Comparison of ENCODE assay signal across 1 cellular context in the genomic region with DNA sequence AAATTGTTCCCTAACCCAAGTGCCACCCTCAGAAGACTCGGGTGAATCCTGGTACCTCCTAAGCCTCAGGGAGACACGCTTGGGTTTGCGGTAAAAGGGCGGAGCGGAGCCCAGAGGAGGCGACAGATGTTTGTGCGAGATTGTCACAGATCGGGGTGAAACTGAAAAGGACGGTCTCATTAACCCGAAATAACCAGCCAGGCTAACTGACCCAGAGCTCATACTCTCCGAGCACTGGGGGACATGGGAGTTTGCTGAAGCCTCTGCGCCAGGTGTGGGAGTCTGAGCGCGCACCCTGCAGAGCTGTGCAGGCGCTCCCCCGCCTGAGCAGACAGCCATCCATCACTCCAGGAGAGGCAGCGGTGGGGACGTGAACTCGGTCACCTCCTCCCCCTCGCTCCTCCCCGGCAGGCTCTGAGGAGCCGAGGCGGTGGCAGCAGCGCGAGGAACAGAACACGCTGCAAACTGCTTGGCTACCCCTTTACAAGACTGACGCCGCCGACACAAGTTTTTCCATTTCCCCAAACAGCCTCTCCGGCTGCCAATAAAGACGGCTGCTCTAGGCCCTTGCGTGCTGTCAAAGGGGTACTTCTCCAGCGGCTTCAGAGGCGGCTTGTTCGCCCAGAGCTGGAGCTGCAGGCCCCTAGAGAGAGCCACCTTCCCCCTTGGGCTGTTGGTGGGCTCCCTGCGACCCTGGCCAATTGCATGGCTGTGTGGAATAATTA.
TF ChIP-seq lines count a peak whose summit lies in the region.

No MANE protein-coding gene starts in this region.

TF ChIP-seq in K562, 482 proteins besides CTCF, POLR2A, EP300 and RAD21 (continued from another document and continues in another):
- TF ChIP-seq, protein P1, sequence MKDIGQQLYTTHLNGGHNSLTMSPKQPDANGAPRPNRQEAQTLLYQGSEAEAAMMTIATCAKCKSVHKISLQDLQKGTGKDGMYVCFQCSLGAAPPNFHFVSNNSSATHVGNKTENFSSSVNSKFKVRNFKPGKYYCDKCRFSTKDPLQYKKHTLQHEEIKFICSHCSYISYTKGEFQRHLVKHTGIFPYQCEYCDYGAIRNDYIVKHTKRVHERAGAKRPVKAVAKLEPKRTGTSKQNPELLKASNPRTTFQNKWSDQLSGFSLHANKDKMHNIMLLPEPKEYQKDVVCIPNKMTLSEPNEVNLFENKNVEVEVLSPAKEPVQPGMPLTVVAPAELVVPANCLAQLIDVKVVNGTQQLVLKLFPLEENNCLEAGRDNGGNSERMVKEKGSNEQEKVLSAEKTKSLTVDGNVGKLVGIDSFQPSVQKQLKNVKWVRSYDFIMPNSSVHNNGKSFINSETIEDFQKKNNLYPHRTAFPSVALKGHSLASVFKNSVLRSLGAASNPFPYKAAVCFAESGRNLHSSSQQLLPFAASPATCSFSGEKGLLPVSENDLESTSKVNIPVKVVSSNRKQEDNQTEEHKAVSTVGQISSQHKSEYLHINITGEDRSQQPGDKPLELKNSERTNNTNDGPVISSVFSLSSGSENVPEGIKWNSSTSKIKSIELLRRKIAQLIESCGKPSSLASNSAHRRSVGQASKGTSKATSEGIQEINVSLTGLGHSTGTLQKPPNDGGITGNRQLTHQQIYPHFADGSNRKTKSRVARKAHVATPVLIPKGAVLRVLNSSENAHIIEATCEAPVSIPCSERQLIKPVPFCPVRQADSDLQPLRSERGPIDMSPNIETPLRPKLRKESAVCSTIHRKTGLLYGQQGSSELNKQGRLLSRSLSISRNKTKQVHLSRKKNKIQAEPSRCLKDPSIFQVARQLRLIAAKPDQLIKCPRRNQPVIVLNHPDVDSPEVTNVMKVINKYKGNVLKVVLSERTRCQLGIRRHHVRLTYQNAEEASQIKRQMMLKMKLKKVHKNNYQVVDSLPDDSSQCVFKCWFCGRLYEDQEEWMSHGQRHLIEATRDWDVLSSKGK (CRISPR knock-in tag; IDR thresholded peaks at IDR 0.05): no peak
- no peak for TF ChIP-seq THRAP3 (IDR thresholded peaks at IDR 0.05; ENCODE audit: borderline replicate concordance)
- TF ChIP-seq, protein P2, sequence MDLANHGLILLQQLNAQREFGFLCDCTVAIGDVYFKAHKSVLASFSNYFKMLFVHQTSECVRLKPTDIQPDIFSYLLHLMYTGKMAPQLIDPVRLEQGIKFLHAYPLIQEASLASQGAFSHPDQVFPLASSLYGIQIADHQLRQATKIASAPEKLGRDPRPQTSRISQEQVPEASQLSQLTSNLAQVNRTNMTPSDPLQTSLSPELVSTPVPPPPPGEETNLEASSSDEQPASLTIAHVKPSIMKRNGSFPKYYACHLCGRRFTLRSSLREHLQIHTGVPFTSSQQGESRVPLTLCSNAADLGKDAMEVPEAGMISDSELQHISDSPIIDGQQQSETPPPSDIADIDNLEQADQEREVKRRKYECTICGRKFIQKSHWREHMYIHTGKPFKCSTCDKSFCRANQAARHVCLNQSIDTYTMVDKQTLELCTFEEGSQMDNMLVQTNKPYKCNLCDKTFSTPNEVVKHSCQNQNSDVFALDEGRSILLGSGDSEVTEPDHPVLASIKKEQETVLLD (IDR thresholded peaks at IDR 0.05): peak; percentile 69; the same call in 1 of the 2 replicates
- TF ChIP-seq CBX1 (IDR thresholded peaks at IDR 0.05; ENCODE audit: low read depth): peak; percentile 73
- TF ChIP-seq, protein P3, sequence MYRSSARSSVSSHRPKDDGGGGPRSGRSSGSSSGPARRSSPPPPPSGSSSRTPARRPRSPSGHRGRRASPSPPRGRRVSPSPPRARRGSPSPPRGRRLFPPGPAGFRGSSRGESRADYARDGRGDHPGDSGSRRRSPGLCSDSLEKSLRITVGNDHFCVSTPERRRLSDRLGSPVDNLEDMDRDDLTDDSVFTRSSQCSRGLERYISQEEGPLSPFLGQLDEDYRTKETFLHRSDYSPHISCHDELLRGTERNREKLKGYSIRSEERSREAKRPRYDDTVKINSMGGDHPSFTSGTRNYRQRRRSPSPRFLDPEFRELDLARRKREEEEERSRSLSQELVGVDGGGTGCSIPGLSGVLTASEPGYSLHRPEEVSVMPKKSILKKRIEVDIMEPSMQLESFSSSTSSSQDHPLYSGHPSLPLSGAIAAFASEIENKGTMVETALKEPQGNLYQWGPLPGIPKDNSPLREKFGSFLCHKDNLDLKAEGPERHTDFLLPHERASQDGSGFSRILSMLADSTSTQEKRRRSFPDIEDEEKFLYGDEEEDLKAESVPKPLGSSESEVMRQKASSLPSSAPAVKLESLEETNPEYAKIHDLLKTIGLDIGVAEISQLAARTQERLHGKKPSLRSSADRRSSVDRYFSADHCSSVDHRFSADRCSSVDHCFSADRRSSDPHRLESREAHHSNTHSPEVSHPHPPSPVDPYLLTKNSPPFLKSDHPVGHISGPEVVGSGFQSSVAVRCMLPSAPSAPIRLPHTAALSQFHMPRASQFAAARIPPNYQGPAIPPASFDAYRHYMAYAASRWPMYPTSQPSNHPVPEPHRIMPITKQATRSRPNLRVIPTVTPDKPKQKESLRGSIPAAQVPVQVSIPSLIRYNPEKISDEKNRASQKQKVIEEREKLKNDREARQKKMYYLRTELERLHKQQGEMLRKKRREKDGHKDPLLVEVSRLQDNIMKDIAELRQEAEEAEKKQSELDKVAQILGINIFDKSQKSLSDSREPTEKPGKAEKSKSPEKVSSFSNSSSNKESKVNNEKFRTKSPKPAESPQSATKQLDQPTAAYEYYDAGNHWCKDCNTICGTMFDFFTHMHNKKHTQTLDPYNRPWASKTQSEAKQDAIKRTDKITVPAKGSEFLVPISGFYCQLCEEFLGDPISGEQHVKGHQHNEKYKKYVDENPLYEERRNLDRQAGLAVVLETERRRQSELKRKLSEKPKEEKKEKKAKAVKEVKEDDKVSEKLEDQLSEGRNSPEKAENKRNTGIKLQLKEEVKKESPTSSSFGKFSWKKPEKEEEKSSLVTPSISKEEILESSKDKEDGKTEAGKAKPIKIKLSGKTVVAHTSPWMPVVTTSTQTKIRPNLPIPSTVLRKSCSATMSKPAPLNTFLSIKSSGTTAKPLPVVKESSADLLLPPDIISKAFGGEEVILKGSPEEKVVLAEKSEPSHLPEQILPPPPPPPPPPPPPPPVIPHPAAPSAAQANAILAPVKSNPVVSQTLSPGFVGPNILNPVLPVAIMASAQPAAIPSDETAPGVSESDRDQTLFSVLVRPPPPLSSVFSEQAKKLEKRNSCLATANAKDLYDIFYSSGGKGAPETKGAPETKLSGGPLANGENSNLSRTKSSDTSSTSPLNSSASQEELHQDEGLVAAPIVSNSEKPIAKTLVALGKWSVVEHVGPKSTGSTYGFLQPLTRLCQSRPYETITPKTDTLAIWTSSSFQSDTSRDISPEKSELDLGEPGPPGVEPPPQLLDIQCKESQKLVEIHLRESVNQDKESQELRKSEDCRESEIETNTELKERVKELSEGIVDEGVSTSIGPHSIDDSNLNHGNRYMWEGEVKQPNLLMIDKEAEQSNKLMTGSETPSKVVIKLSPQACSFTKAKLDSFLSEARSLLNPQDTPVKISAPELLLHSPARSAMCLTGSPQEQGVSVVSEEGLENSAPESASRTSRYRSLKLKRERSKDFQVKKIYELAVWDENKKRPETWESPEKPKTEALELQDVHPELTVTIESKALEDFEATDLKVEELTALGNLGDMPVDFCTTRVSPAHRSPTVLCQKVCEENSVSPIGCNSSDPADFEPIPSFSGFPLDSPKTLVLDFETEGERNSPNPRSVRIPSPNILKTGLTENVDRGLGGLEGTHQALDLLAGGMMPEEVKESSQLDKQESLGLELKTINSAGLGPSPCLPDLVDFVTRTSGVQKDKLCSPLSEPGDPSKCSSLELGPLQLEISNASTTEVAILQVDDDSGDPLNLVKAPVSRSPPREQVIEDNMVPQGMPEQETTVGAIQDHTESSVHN (IDR thresholded peaks at IDR 0.05; ENCODE audit: borderline replicate concordance in 1 of 2, low read depth in 1 of 2): peak in 1 of 2 experiments; percentile 67; a peak in 1 of 4 replicates
- peak; percentile 88 to 90 for TF ChIP-seq NRF1 (conservative IDR thresholded peaks at IDR 0.05 in 1 of 2, IDR thresholded peaks at IDR 0.05 in 1 of 2)
- peak; percentile 75 for TF ChIP-seq DACH1 (IDR thresholded peaks at IDR 0.05; ENCODE audit: partially characterized antibody)
- TF ChIP-seq, protein P4, sequence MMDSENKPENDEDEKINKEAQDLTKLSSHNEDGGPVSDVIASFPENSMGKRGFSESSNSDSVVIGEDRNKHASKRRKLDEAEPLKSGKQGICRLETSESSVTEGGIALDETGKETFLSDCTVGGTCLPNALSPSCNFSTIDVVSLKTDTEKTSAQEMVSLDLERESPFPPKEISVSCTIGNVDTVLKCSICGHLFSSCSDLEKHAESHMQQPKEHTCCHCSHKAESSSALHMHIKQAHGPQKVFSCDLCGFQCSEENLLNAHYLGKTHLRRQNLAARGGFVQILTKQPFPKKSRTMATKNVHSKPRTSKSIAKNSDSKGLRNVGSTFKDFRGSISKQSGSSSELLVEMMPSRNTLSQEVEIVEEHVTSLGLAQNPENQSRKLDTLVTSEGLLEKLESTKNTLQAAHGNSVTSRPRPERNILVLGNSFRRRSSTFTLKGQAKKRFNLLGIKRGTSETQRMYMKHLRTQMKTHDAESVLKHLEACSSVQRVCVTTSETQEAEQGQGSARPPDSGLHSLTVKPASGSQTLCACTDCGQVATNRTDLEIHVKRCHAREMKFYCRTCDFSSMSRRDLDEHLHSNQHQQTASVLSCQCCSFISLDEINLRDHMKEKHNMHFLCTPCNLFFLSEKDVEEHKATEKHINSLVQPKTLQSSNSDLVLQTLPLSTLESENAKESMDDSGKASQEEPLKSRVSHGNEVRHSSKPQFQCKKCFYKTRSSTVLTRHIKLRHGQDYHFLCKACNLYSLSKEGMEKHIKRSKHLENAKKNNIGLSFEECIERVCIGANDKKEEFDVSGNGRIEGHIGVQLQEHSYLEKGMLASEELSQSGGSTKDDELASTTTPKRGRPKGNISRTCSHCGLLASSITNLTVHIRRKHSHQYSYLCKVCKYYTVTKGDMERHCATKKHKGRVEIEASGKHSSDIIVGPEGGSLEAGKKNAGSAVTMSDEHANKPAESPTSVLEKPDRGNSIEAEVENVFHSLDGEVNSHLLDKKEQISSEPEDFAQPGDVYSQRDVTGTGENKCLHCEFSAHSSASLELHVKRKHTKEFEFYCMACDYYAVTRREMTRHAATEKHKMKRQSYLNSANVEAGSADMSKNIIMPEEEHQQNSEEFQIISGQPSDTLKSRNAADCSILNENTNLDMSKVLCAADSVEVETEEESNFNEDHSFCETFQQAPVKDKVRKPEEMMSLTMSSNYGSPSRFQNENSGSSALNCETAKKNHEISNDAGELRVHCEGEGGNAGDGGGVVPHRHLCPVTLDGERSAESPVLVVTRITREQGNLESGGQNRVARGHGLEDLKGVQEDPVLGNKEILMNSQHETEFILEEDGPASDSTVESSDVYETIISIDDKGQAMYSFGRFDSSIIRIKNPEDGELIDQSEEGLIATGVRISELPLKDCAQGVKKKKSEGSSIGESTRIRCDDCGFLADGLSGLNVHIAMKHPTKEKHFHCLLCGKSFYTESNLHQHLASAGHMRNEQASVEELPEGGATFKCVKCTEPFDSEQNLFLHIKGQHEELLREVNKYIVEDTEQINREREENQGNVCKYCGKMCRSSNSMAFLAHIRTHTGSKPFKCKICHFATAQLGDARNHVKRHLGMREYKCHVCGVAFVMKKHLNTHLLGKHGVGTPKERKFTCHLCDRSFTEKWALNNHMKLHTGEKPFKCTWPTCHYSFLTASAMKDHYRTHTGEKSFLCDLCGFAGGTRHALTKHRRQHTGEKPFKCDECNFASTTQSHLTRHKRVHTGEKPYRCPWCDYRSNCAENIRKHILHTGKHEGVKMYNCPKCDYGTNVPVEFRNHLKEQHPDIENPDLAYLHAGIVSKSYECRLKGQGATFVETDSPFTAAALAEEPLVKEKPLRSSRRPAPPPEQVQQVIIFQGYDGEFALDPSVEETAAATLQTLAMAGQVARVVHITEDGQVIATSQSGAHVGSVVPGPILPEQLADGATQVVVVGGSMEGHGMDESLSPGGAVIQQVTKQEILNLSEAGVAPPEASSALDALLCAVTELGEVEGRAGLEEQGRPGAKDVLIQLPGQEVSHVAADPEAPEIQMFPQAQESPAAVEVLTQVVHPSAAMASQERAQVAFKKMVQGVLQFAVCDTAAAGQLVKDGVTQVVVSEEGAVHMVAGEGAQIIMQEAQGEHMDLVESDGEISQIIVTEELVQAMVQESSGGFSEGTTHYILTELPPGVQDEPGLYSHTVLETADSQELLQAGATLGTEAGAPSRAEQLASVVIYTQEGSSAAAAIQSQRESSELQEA (IDR thresholded peaks at IDR 0.05; ENCODE audit: low read depth): no peak
- TF ChIP-seq ZNF75A (CRISPR knock-in tag; IDR thresholded peaks at IDR 0.05): no peak
- peak; percentile 79 for TF ChIP-seq RBBP5 (IDR thresholded peaks at IDR 0.05; ENCODE audit: borderline replicate concordance, insufficient read depth, low read length, poor library complexity, severe bottlenecking)
- peak; percentile 79 for TF ChIP-seq JUND (IDR thresholded peaks at IDR 0.05; ENCODE audit: borderline replicate concordance, low read depth, low read length)
- peak; percentile 81; the same call in 1 of the 3 replicates for TF ChIP-seq JUND (tag; IDR thresholded peaks at IDR 0.05; ENCODE audit: borderline replicate concordance, low read depth, low read length)
- TF ChIP-seq NCOR1 (IDR thresholded peaks at IDR 0.05): peak; percentile 97
- peak; percentile 94 for TF ChIP-seq MTA2 (IDR thresholded peaks at IDR 0.05; ENCODE audit: low read depth)
- TF ChIP-seq, protein P5, sequence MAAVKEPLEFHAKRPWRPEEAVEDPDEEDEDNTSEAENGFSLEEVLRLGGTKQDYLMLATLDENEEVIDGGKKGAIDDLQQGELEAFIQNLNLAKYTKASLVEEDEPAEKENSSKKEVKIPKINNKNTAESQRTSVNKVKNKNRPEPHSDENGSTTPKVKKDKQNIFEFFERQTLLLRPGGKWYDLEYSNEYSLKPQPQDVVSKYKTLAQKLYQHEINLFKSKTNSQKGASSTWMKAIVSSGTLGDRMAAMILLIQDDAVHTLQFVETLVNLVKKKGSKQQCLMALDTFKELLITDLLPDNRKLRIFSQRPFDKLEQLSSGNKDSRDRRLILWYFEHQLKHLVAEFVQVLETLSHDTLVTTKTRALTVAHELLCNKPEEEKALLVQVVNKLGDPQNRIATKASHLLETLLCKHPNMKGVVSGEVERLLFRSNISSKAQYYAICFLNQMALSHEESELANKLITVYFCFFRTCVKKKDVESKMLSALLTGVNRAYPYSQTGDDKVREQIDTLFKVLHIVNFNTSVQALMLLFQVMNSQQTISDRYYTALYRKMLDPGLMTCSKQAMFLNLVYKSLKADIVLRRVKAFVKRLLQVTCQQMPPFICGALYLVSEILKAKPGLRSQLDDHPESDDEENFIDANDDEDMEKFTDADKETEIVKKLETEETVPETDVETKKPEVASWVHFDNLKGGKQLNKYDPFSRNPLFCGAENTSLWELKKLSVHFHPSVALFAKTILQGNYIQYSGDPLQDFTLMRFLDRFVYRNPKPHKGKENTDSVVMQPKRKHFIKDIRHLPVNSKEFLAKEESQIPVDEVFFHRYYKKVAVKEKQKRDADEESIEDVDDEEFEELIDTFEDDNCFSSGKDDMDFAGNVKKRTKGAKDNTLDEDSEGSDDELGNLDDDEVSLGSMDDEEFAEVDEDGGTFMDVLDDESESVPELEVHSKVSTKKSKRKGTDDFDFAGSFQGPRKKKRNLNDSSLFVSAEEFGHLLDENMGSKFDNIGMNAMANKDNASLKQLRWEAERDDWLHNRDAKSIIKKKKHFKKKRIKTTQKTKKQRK (IDR thresholded peaks at IDR 0.05; ENCODE audit: borderline replicate concordance, low read depth, low read length): no peak
- TF ChIP-seq NBN (IDR thresholded peaks at IDR 0.05; ENCODE audit: low read depth): peak; percentile 96
- TF ChIP-seq PHTF2 (CRISPR knock-in tag; IDR thresholded peaks at IDR 0.05): no peak
- TF ChIP-seq, protein P6, sequence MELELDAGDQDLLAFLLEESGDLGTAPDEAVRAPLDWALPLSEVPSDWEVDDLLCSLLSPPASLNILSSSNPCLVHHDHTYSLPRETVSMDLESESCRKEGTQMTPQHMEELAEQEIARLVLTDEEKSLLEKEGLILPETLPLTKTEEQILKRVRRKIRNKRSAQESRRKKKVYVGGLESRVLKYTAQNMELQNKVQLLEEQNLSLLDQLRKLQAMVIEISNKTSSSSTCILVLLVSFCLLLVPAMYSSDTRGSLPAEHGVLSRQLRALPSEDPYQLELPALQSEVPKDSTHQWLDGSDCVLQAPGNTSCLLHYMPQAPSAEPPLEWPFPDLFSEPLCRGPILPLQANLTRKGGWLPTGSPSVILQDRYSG (tag; conservative IDR thresholded peaks at IDR 0.05; ENCODE audit: low read depth): peak; percentile 58; the same call in 1 of the 2 replicates
- TF ChIP-seq ZNF316 (IDR thresholded peaks at IDR 0.05): no peak
- TF ChIP-seq ZFP30 (CRISPR knock-in tag; IDR thresholded peaks at IDR 0.05; ENCODE audit: borderline replicate concordance): no peak
